Comparison of ENCODE assay signal across 8 cellular contexts in the genomic region with DNA sequence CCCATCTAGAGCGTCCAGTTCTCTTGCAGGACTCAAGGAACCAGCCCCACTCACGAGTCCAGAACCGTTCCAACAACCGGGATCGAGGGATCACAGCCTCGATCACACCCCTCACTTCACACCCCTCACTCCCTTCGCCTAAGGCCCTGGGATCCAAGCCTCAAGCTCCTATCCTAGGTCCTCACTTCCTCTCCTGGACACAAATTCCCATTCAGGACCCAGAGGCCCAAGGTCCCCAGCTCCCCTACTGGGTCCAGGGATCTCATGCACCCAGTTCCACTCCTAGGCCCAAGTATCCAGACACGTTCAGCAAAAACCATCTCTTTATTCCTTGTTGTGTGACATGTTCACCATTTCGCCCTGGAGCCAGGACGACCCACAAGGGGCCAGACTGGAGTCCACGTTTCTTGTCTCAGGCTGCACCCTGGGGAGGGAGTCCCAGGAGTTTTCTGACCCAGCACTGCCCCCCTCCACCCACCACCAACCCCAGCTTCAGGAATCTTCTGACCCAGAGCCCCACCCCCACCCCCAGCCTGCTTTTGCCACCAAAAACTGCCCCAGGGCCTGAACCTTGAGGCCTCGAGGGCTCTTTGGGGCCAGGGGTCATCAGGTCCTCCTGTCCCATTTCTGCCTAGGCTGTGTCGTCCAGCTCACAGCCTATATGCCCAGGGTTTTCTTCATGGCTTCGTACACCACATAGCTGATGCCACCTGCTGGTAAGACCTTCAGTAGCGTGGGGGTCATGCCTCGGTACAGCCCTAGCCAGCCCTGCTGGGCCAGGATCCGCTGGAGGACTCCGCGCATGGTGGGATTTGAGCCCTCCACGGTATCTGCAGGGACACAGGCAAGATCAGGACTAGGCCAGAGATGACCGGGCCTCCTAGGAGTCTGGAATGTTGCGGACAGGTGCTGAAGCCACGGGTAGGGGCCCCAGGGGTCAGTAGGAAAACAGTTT. TPM values are rescaled to one million over a fixed set of nuclear protein-coding genes. Genes with fewer than 3 reads are reported as not detected.
DNase-seq lines count a peak whose midpoint lies in the region; FAIRE-seq and TF ChIP-seq lines count a peak whose summit lies in the region.

No MANE protein-coding gene starts in this region.

- dilution Hi-C loops in keratinocyte (cut with MboI; ENCODE audit: extremely low pct_ligation_motif_present, low sequenced_read_pairs) = no loop called here

- peaks cover 2% of the 10 kb centered on the region for H3K9me1 ChIP-seq in keratinocyte (ENCODE audit: control insufficient read depth, extremely low read depth, insufficient read depth, low read length)

- peaks cover 22% of the 10 kb centered on the region for H3K36me3 Mint-ChIP-seq in activated CD4-positive, alpha-beta memory T cell treated with anti-CD3 and anti-CD28 coated beads, Interleukin-2, amount 10 ng/mL, durations not matched to agents 7 days and 5 days (ENCODE audit: low read depth)

- H3K9me3 ChIP-seq in keratinocyte (ENCODE audit: control insufficient read depth, low read depth, low read length) (no peaks in the 10 kb centered on the region), thyroid gland (no peaks in the 10 kb centered on the region)

- peak overlapping the region; percentile 49 for H3K4me2 ChIP-seq in keratinocyte (ENCODE audit: control insufficient read depth, extremely low read depth, insufficient read depth, low read depth, low read length)

- H3K79me2 ChIP-seq in keratinocyte (ENCODE audit: control insufficient read depth, insufficient read depth, low read length) = peaks cover 33% of the 10 kb centered on the region

- WGBS in thyroid gland, 2 donors = 83 to 92% methylated on average over 15 to 21 of the region's 23 CpGs

- peak overlapping the region in 1 of 3 experiments; percentile 2 for H3K4me3 ChIP-seq in keratinocyte (ENCODE audit: control insufficient read depth in 2 of 3, extremely low read depth in 1 of 3, insufficient read depth in 2 of 3, low read depth in 1 of 3, low read length in 3 of 3)
- no peak overlapping the region for H3K4me3 ChIP-seq in thyroid gland (replicated peaks in 1 of 3)

- peaks cover 6 to 12% of the 10 kb centered on the region in 2 experiments for H3K36me3 ChIP-seq in keratinocyte (ENCODE audit: control insufficient read depth in 2 of 2, extremely low read depth in 1 of 2, insufficient read depth in 2 of 2, low read length in 2 of 2)
- peaks cover 3 to 6% of the 10 kb centered on the region in 2 donors for H3K36me3 ChIP-seq in thyroid gland

- no peaks in the 10 kb centered on the region for H3K9me3 Mint-ChIP-seq in activated CD4-positive, alpha-beta memory T cell treated with anti-CD3 and anti-CD28 coated beads, Interleukin-2, amount 10 ng/mL, durations not matched to agents 7 days and 5 days

- H3K27me3 ChIP-seq in keratinocyte (ENCODE audit: control insufficient read depth, extremely low read depth, insufficient read depth, low read length) (no peaks in the 10 kb centered on the region), thyroid gland (no peaks in the 10 kb centered on the region)

- peaks cover 14% of the 10 kb centered on the region for H4K20me1 ChIP-seq in keratinocyte (ENCODE audit: control insufficient read depth, extremely low read depth, insufficient read depth, low read length)

- intact Hi-C loops in thyroid gland (cut with DNase I) = loop anchor here (10.0 kb wide), 1 partner anchor 51 kb away; the partner anchor contains the start of genes ALKBH7 and PSPN

- H3K9ac ChIP-seq in keratinocyte (ENCODE audit: control insufficient read depth, extremely low read depth, insufficient read depth, low read length) = no peak overlapping the region

- POLR2A ChIA-PET in activated CD4-positive, alpha-beta memory T cell treated with anti-CD3 and anti-CD28 coated beads, Interleukin-2, amount 10 ng/mL, durations not matched to agents 7 days and 5 days (lab: Charles Lee) = interaction anchor here (0.6 to 2.4 kb wide), 9 partner anchors 10 to 643 kb away, joined by 3 to 18 read pairs (median 6); partner anchors contain the start of genes ALKBH7, CLPP, DENND1C and SLC25A41

- peak overlapping the region; percentile 80 for H3K27ac Mint-ChIP-seq in activated CD4-positive, alpha-beta memory T cell treated with anti-CD3 and anti-CD28 coated beads, Interleukin-2, amount 10 ng/mL, durations not matched to agents 7 days and 5 days

- peak; percentile 28 for DNase-seq in stimulated activated CD4-positive, alpha-beta T cell treated with anti-CD3 and anti-CD28 coated beads, Interleukin-15, amount 100 ng/mL, for 24 hours
- no peak for DNase-seq in stimulated activated CD4-positive, alpha-beta T cell treated with anti-CD3 and anti-CD28 coated beads, Interleukin-12 subunit alpha, Interleukin-12 subunit beta, amount 100 ng/mL, for 4 hours
- no peak for DNase-seq in activated CD4-positive, alpha-beta memory T cell treated with anti-CD3 and anti-CD28 coated beads, Interleukin-2, amount 10 ng/mL, durations not matched to agents 7 days and 5 days
- DNase-seq in keratinocyte (ENCODE audit: low read depth, low spot score) (no peak), thyroid gland (no peak), HCEC 1CT (no peak), hypothalamus (lab: John Stamatoyannopoulos, UW) (no peak), NOMO-1 (lab: John Stamatoyannopoulos, UW; ENCODE audit: unreplicated experiment in 2 of 2) (no peak)

- TF ChIP-seq CTCF in keratinocyte (optimal IDR thresholded peaks at IDR 0.05 in 1 of 3, IDR thresholded peaks at IDR 0.05 in 1 of 3, conservative IDR thresholded peaks at IDR 0.05 in 1 of 3; ENCODE audit: extremely low read depth in 1 of 3, insufficient read depth in 2 of 3, low read length in 3 of 3) = peak in 1 of 3 experiments; percentile 38
- no peak for TF ChIP-seq CTCF in thyroid gland (IDR thresholded peaks at IDR 0.05)

- CTCF ChIA-PET in activated CD4-positive, alpha-beta memory T cell treated with anti-CD3 and anti-CD28 coated beads, Interleukin-2, amount 10 ng/mL, durations not matched to agents 7 days and 5 days (lab: Charles Lee) = interaction anchor here (0.6 to 1.8 kb wide), 4 partner anchors 15 to 439 kb away, joined by 3 to 6 read pairs (median 4); partner anchors contain the start of gene ALKBH7

- no peak for TF ChIP-seq POLR2A in thyroid gland (IDR thresholded peaks at IDR 0.05)

- H3K4me1 Mint-ChIP-seq in activated CD4-positive, alpha-beta memory T cell treated with anti-CD3 and anti-CD28 coated beads, Interleukin-2, amount 10 ng/mL, durations not matched to agents 7 days and 5 days = peaks cover 37% of the 10 kb centered on the region

- H3K27ac ChIP-seq in keratinocyte (ENCODE audit: control insufficient read depth, insufficient read depth, low read length) = peak overlapping the region; percentile 11
- peak overlapping the region; percentile 6 to 74 (median 66) for H3K27ac ChIP-seq in thyroid gland

- H2AFZ ChIP-seq in keratinocyte (ENCODE audit: control insufficient read depth, low read length) = peak overlapping the region; percentile 74

- peaks cover 11% of the 10 kb centered on the region for H3K4me1 ChIP-seq in keratinocyte (ENCODE audit: control insufficient read depth, extremely low read depth, insufficient read depth, low read length)
- peaks cover 12 to 24% of the 10 kb centered on the region in 2 donors for H3K4me1 ChIP-seq in thyroid gland

- FAIRE-seq in keratinocyte (lab: Jason Lieb, UNC) = no peak

- no peaks in the 10 kb centered on the region for H3K27me3 Mint-ChIP-seq in activated CD4-positive, alpha-beta memory T cell treated with anti-CD3 and anti-CD28 coated beads, Interleukin-2, amount 10 ng/mL, durations not matched to agents 7 days and 5 days

- peak overlapping the region; percentile 71 for H3K4me3 Mint-ChIP-seq in activated CD4-positive, alpha-beta memory T cell treated with anti-CD3 and anti-CD28 coated beads, Interleukin-2, amount 10 ng/mL, durations not matched to agents 7 days and 5 days

RNA-seq across cellular contexts. Expression of gene KHSRP, which starts 1.4 kb away (rescaled TPM):
- total RNA-seq in activated CD4-positive, alpha-beta memory T cell treated with anti-CD3 and anti-CD28 coated beads, Interleukin-2, amount 10 ng/mL, durations not matched to agents 7 days and 5 days = 100 to 1,000 TPM; 246 to 250 TPM
- polyA plus RNA-seq in keratinocyte = 41.8 to 98.9 TPM (median 56.6 TPM) in 3 replicates
- 63.9 TPM for polyA plus RNA-seq in keratinocyte (2011; ENCODE audit: low read depth)
- 40.0 and 74.7 TPM in 2 replicates for polyA plus RNA-seq in keratinocyte (2011; cell fraction: cytosol; rRNA removed)
- polyA plus RNA-seq in keratinocyte (2011; cell fraction: nucleus; rRNA removed) = 54.9 and 65.9 TPM in 2 replicates
- 61.2 and 244 TPM in 2 replicates for polyA plus RNA-seq in keratinocyte (2012; ENCODE audit: low replicate concordance)
- polyA minus RNA-seq in keratinocyte = 45.7 to 177 TPM (median 74.0 TPM) in 3 replicates
- polyA minus RNA-seq in keratinocyte (2011; cell fraction: cytosol; rRNA and poly(A)+ RNA removed) = 141 TPM
- 60.2 and 75.5 TPM in 2 replicates for polyA minus RNA-seq in keratinocyte (2011; cell fraction: nucleus; rRNA and poly(A)+ RNA removed)
- 100 to 1,000 TPM in 3 of 4 donors, 10 to 100 TPM in 1; 92.9 to 141 (median 118) TPM for total RNA-seq in thyroid gland

RNA-seq across cellular contexts. Expression of gene SLC25A41, which starts 7.6 kb away (rescaled TPM):
- not detected for total RNA-seq in activated CD4-positive, alpha-beta memory T cell treated with anti-CD3 and anti-CD28 coated beads, Interleukin-2, amount 10 ng/mL, durations not matched to agents 7 days and 5 days
- 0.09 TPM in 1 of 3 replicates, not detected in the others for polyA plus RNA-seq in keratinocyte
- polyA plus RNA-seq in keratinocyte (2011; ENCODE audit: low read depth) = not detected
- polyA plus RNA-seq in keratinocyte (2011; cell fraction: cytosol; rRNA removed) = not detected in 2 replicates
- polyA plus RNA-seq in keratinocyte (2011; cell fraction: nucleus; rRNA removed) = 0.09 TPM in 1 of 2 replicates, not detected in the other
- 0.08 and 0.11 TPM in 2 replicates for polyA plus RNA-seq in keratinocyte (2012; ENCODE audit: low replicate concordance)
- polyA minus RNA-seq in keratinocyte = not detected in 3 replicates
- polyA minus RNA-seq in keratinocyte (2011; cell fraction: cytosol; rRNA and poly(A)+ RNA removed) = not detected
- polyA minus RNA-seq in keratinocyte (2011; cell fraction: nucleus; rRNA and poly(A)+ RNA removed) = not detected in 2 replicates
- total RNA-seq in thyroid gland = under 1 TPM in 1 of 4 donors, not detected in 3; 0.33 TPM

RNA-seq across cellular contexts. Expression of gene GTF2F1, which starts 33.0 kb away (rescaled TPM):
- 10 to 100 TPM; 75.5 to 79.8 TPM for total RNA-seq in activated CD4-positive, alpha-beta memory T cell treated with anti-CD3 and anti-CD28 coated beads, Interleukin-2, amount 10 ng/mL, durations not matched to agents 7 days and 5 days
- polyA plus RNA-seq in keratinocyte = 37.3 to 56.9 TPM (median 39.7 TPM) in 3 replicates
- 54.0 TPM for polyA plus RNA-seq in keratinocyte (2011; ENCODE audit: low read depth)
- polyA plus RNA-seq in keratinocyte (2011; cell fraction: cytosol; rRNA removed) = 32.2 and 58.0 TPM in 2 replicates
- 45.2 and 52.8 TPM in 2 replicates for polyA plus RNA-seq in keratinocyte (2011; cell fraction: nucleus; rRNA removed)
- polyA plus RNA-seq in keratinocyte (2012; ENCODE audit: low replicate concordance) = 22.4 and 65.3 TPM in 2 replicates
- polyA minus RNA-seq in keratinocyte = 30.8 to 37.4 TPM (median 32.0 TPM) in 3 replicates
- 48.9 TPM for polyA minus RNA-seq in keratinocyte (2011; cell fraction: cytosol; rRNA and poly(A)+ RNA removed)
- polyA minus RNA-seq in keratinocyte (2011; cell fraction: nucleus; rRNA and poly(A)+ RNA removed) = 12.3 and 15.9 TPM in 2 replicates
- 10 to 100 TPM; 50.8 to 57.0 (median 51.4) TPM for total RNA-seq in thyroid gland

RNA-seq across cellular contexts. Expression of gene SLC25A23, which starts 33.6 kb away (rescaled TPM):
- 10 to 100 TPM; 30.0 to 35.7 TPM for total RNA-seq in activated CD4-positive, alpha-beta memory T cell treated with anti-CD3 and anti-CD28 coated beads, Interleukin-2, amount 10 ng/mL, durations not matched to agents 7 days and 5 days
- 6.4 to 7.7 TPM (median 6.9 TPM) in 3 replicates for polyA plus RNA-seq in keratinocyte
- polyA plus RNA-seq in keratinocyte (2011; ENCODE audit: low read depth) = 30.3 TPM
- polyA plus RNA-seq in keratinocyte (2011; cell fraction: cytosol; rRNA removed) = 8.0 and 12.2 TPM in 2 replicates
- 7.0 and 9.0 TPM in 2 replicates for polyA plus RNA-seq in keratinocyte (2011; cell fraction: nucleus; rRNA removed)
- polyA plus RNA-seq in keratinocyte (2012; ENCODE audit: low replicate concordance) = 29.0 and 38.5 TPM in 2 replicates
- 6.6 to 43.3 TPM (median 13.9 TPM) in 3 replicates for polyA minus RNA-seq in keratinocyte
- 28.0 TPM for polyA minus RNA-seq in keratinocyte (2011; cell fraction: cytosol; rRNA and poly(A)+ RNA removed)
- polyA minus RNA-seq in keratinocyte (2011; cell fraction: nucleus; rRNA and poly(A)+ RNA removed) = 5.1 and 7.1 TPM in 2 replicates
- total RNA-seq in thyroid gland = 100 to 1,000 TPM in 3 of 4 donors, 10 to 100 TPM in 1; 75.2 to 214 (median 152) TPM

RNA-seq across cellular contexts. Expression of gene CRB3, which starts 38.1 kb away (rescaled TPM):
- under 1 TPM; 0.63 to 0.93 TPM for total RNA-seq in activated CD4-positive, alpha-beta memory T cell treated with anti-CD3 and anti-CD28 coated beads, Interleukin-2, amount 10 ng/mL, durations not matched to agents 7 days and 5 days
- polyA plus RNA-seq in keratinocyte = 5.5 to 11.9 TPM (median 6.1 TPM) in 3 replicates
- polyA plus RNA-seq in keratinocyte (2011; ENCODE audit: low read depth) = 10.4 TPM
- 5.8 and 15.3 TPM in 2 replicates for polyA plus RNA-seq in keratinocyte (2011; cell fraction: cytosol; rRNA removed)
- polyA plus RNA-seq in keratinocyte (2011; cell fraction: nucleus; rRNA removed) = 6.8 and 8.7 TPM in 2 replicates
- 12.2 and 39.9 TPM in 2 replicates for polyA plus RNA-seq in keratinocyte (2012; ENCODE audit: low replicate concordance)
- polyA minus RNA-seq in keratinocyte = 1.8 to 8.9 TPM (median 6.4 TPM) in 3 replicates
- polyA minus RNA-seq in keratinocyte (2011; cell fraction: cytosol; rRNA and poly(A)+ RNA removed) = 13.2 TPM
- 5.7 and 7.7 TPM in 2 replicates for polyA minus RNA-seq in keratinocyte (2011; cell fraction: nucleus; rRNA and poly(A)+ RNA removed)
- 10 to 100 TPM; 21.0 to 65.2 (median 45.3) TPM for total RNA-seq in thyroid gland
